12 cellular contexts compared by ENCODE assay signal in the genomic region with DNA sequence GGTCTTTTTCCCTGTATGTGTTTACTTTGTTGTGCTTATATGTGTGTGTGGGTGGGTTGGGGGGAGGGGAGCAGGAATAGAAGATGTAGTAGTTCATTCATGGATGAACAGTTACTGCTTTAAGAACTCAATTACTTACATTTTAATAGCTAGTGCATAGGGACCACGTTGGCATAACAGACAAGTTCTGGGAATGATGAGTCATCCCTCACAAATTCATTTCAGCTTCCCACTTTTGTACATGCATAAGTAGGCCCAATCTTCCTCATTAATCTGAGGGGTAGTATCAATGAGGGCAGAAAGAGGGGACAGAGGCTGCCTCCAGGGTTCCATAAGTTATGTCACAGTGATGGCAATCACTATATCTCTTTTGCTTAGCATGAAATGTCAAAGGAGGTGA. TPM values are rescaled to one million over a fixed set of nuclear protein-coding genes. Genes with fewer than 3 reads are reported as not detected.
DNase-seq lines count a peak whose midpoint lies in the region; ATAC-seq and TF ChIP-seq lines count a peak whose summit lies in the region.
"Had no signal": no experiment of that assay in that cellular context is flagged by ENCODE, and none has a peak within 500 bp of the region (broad histone marks: within the 10 kb centered on the region; RNA-seq: fewer than 3 reads in every experiment).

No MANE protein-coding gene starts in this region.

- peak; percentile 69 for DNase-seq in EL
- peak; percentile 75 for DNase-seq in NCI-H69 (lab: John Stamatoyannopoulos, UW)
- DNase-seq in cardiac fibroblast (ENCODE audit: low read depth in 2 of 2) = peak; percentile 63 to 71
- no peak for DNase-seq in omental fat pad (ENCODE audit: low spot score)
- DNase-seq in activated CD4-positive, alpha-beta T cell treated with anti-CD3 and anti-CD28 coated beads, Interleukin-2, amount 10 ng/mL, durations not matched to agents 24 days and 14 days = no peak
- DNase-seq in activated CD4-positive, alpha-beta T cell treated with anti-CD3 and anti-CD28 coated beads for 1 hour = no peak
- DNase-seq: activated CD4-positive, alpha-beta T cell treated with anti-CD3 and anti-CD28 coated beads, Interleukin-2, amount 50 U/mL, for 48 hours; activated naive CD4-positive, alpha-beta T cell treated with Interleukin-2 at 50 U/mL for 16 hours; NCI-H1092; NCI-H524 treated with DMSO at 0.1 percent for 48 hours had no signal

- peaks cover 9% of the 10 kb centered on the region for H3K27me3 Mint-ChIP-seq in activated CD4-positive, alpha-beta T cell treated with anti-CD3 and anti-CD28 coated beads, Interleukin-2, amount 10 ng/mL, durations not matched to agents 24 days and 14 days

- no peak for TF ChIP-seq CTCF in cardiac fibroblast (IDR thresholded peaks at IDR 0.05; ENCODE audit: low read depth, low read length)
- TF ChIP-seq CTCF in omental fat pad (IDR thresholded peaks at IDR 0.05) = no peak

- H3K9me3 Mint-ChIP-seq in activated CD4-positive, alpha-beta T cell treated with anti-CD3 and anti-CD28 coated beads, Interleukin-2, amount 10 ng/mL, durations not matched to agents 24 days and 14 days = no peaks in the 10 kb centered on the region

- H3K4me3 Mint-ChIP-seq in activated CD4-positive, alpha-beta T cell treated with anti-CD3 and anti-CD28 coated beads, Interleukin-2, amount 10 ng/mL, durations not matched to agents 24 days and 14 days = no peak overlapping the region

- no peaks in the 10 kb centered on the region for H3K4me1 Mint-ChIP-seq in activated CD4-positive, alpha-beta T cell treated with anti-CD3 and anti-CD28 coated beads, Interleukin-2, amount 10 ng/mL, durations not matched to agents 24 days and 14 days

- no peaks in the 10 kb centered on the region for H3K36me3 Mint-ChIP-seq in activated CD4-positive, alpha-beta T cell treated with anti-CD3 and anti-CD28 coated beads, Interleukin-2, amount 10 ng/mL, durations not matched to agents 24 days and 14 days (ENCODE audit: low read depth)

- ATAC-seq in omental fat pad (ENCODE audit: low FRiP score) (peak; percentile 64), GM19467 (IDR thresholded peaks at IDR 0.05; ENCODE audit: unreplicated experiment) (no peak), HG02852 (IDR thresholded peaks at IDR 0.05; ENCODE audit: unreplicated experiment) (no peak)

- intact Hi-C loops in activated CD4-positive, alpha-beta T cell treated with anti-CD3 and anti-CD28 coated beads, Interleukin-2, amount 10 ng/mL, durations not matched to agents 24 days and 14 days (cut with micrococcal nuclease) = no loop called here

- no peak overlapping the region for H3K4me3 ChIP-seq in cardiac fibroblast (replicated peaks in 1 of 2; ENCODE audit: low read depth in 2 of 2, low read length in 2 of 2)

- H3K27ac Mint-ChIP-seq in activated CD4-positive, alpha-beta T cell treated with anti-CD3 and anti-CD28 coated beads, Interleukin-2, amount 10 ng/mL, durations not matched to agents 24 days and 14 days = no peak overlapping the region

RNA-seq across cellular contexts. Expression of gene PRDM6, which starts 36.9 kb away (rescaled TPM):
- total RNA-seq in omental fat pad = 1 to 10 TPM in 2 of 4 donors, under 1 TPM in 2; 0.24 to 3.2 (median 1.3) TPM
- total RNA-seq in activated CD4-positive, alpha-beta T cell treated with anti-CD3 and anti-CD28 coated beads, Interleukin-2, amount 10 ng/mL, durations not matched to agents 24 days and 14 days = not detected in 2 replicates

Comparison
In these comparisons a context has a peak if more than half of its experiments do, and no peak if none do; other contexts are left out.
1. DNase-seq: peak in EL (single experiment), NCI-H69 (single experiment) and cardiac fibroblast (2 of 2); none in omental fat pad (single experiment), activated CD4-positive, alpha-beta T cell treated with anti-CD3 and anti-CD28 coated beads, Interleukin-2, amount 10 ng/mL, durations not matched to agents 24 days and 14 days (single experiment) and activated CD4-positive, alpha-beta T cell treated with anti-CD3 and anti-CD28 coated beads for 1 hour (single experiment).